ENCODE assay signal across 30 cellular contexts in the genomic region with DNA sequence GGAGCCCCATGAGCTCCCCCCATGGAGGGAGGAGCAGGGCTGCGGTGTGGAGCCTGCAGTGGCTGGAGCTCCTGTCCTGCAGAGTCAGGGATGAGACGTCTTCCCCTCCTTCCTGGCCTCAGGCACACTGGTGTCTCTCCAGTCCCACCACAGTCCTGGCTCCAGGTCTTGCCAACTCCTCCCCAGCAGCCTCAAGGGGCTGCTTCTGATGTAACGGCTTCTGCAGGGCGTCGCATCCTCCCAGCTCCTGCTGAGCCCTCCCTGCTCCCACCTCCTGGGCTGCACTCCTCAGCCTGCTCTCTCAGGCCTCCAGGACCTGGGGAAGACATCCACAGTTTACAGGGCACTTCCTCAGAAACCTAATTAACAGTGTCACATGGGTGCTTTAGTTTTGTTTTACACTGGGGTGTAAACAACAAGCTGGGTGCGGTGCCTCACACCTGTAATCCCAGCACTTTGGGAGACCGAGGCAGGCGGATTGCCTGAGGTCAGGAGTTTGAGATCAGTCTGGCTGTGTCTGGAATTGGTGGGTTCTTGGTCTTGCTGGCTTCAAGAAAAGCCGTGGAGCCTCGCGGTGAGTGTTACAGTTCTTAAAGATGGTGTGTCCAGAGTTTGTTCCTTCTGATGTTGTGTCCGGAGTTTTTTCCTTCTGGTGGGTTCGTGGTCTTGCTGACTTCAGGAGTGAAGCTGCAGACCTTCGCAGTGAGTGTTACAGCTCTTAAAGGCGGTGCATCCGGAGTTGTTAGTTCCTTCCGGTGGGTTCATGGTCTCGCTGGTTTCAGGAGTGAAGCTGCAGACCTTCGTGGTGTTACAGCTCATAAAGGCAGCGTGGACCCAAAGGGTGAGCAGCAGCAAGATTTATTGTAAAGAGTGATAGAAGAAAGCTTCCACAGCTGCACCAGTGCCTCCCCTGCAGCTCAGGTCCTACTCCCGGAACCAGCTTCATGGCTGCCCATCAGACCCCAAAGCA.
DNase-seq lines count a peak whose midpoint lies in the region; ATAC-seq, FAIRE-seq and TF ChIP-seq lines count a peak whose summit lies in the region.
"Had no signal": no experiment of that assay in that cellular context is flagged by ENCODE, and none has a peak within 500 bp of the region (broad histone marks: within the 10 kb centered on the region; RNA-seq: fewer than 3 reads in every experiment).

No MANE protein-coding gene starts in this region.

- intact Hi-C loops in kidney (cut with DNase I), result no loop called here

- H3K27ac ChIP-seq in kidney (ENCODE audit: low read depth in 2 of 2, low read length in 2 of 2), result no peak overlapping the region
- H3K27ac ChIP-seq: BLaER1 treated with 17β-estradiol and CSF1 and Interleukin-3, amounts not matched to agents 10 nM and 100 nM; dorsolateral prefrontal cortex; left ventricle myocardium inferior; ovary; SK-N-MC; transverse colon; WERI-Rb-1 had no signal

- peaks cover 0 to 4% of the 10 kb centered on the region in 2 donors for H3K9me3 ChIP-seq in kidney (ENCODE audit: control insufficient read depth in 1 of 2, low read length in 2 of 2)
- H3K9me3 ChIP-seq: ovary, transverse colon had no signal

- H3K9me3 Mint-ChIP-seq in stimulated activated effector memory CD8-positive, alpha-beta T cell treated with anti-CD3 and anti-CD28 coated beads, Interleukin-12 subunit alpha, Interleukin-12 subunit beta, amount 100 ng/mL, for 72 hours, result peaks cover 3% of the 10 kb centered on the region

- no peak for ATAC-seq in stimulated activated effector memory CD8-positive, alpha-beta T cell treated with anti-CD3 and anti-CD28 coated beads, Interleukin-12 subunit alpha, Interleukin-12 subunit beta, amount 100 ng/mL, for 72 hours
- no peak for ATAC-seq in HG03175 (IDR thresholded peaks at IDR 0.05; ENCODE audit: unreplicated experiment)

- no peaks in the 10 kb centered on the region for H3K36me3 Mint-ChIP-seq in stimulated activated effector memory CD8-positive, alpha-beta T cell treated with anti-CD3 and anti-CD28 coated beads, Interleukin-12 subunit alpha, Interleukin-12 subunit beta, amount 100 ng/mL, for 72 hours
- H3K36me3 Mint-ChIP-seq: mesothelial cell of epicardium had no signal

- no peak overlapping the region for H3K9ac ChIP-seq in kidney (ENCODE audit: low read length in 2 of 2)
- H3K9ac ChIP-seq: BLaER1 treated with 17β-estradiol and CSF1 and Interleukin-3, amounts not matched to agents 10 nM and 100 nM had no signal

- H3K4me3 ChIP-seq in NB4 (ENCODE audit: low read depth, low read length) (peak overlapping the region; percentile 28), kidney (ENCODE audit: low read length in 2 of 2) (no peak overlapping the region)
- H3K4me3 ChIP-seq: BLaER1 treated with 17β-estradiol and CSF1 and Interleukin-3, amounts not matched to agents 10 nM and 100 nM; dorsolateral prefrontal cortex; left ventricle myocardium inferior; ovary; SK-N-MC; smooth muscle cell; transverse colon had no signal

- TF ChIP-seq POLR2A in NB4 (IDR thresholded peaks at IDR 0.05; ENCODE audit: extremely low read depth, insufficient read length), result no peak

- H3K4me3 Mint-ChIP-seq in stimulated activated effector memory CD8-positive, alpha-beta T cell treated with anti-CD3 and anti-CD28 coated beads, Interleukin-12 subunit alpha, Interleukin-12 subunit beta, amount 100 ng/mL, for 72 hours, result peak overlapping the region; percentile 18
- H3K4me3 Mint-ChIP-seq: activated naive CD8-positive, alpha-beta T cell treated with anti-CD3 and anti-CD28 coated beads for 36 hours; mesothelial cell of epicardium had no signal

- peak; percentile 53 for DNase-seq in activated effector memory CD4-positive, alpha-beta T cell treated with anti-CD3 and anti-CD28 coated beads, Interleukin-2, amount 50 U/mL, for 16 hours
- DNase-seq in activated effector memory CD4-positive, alpha-beta T cell treated with Interleukin-2 at 50 U/mL for 16 hours, result no peak
- DNase-seq in NB4 (ENCODE audit: low read depth) (peak; percentile 75), kidney (peak; percentile 34), NCI-H1436 (lab: John Stamatoyannopoulos, UW) (no peak), NCI-H2029 (lab: John Stamatoyannopoulos, UW) (no peak)
- no peak for DNase-seq in stimulated activated effector memory CD8-positive, alpha-beta T cell treated with anti-CD3 and anti-CD28 coated beads, Interleukin-12 subunit alpha, Interleukin-12 subunit beta, amount 100 ng/mL, for 72 hours (ENCODE audit: low spot score in 2 of 2)
- DNase-seq: activated CD4-positive, alpha-beta T cell treated with anti-CD3 and anti-CD28 coated beads for 48 hours; activated naive CD8-positive, alpha-beta T cell treated with anti-CD3 and anti-CD28 coated beads for 36 hours; Calu3; DND-41; dorsolateral prefrontal cortex; hypothalamus; left ventricle myocardium inferior; naive B cell; NCI-H1105 treated with DMSO at 0.1 percent for 48 hours; NCI-H2081 treated with DMSO at 0.1 percent for 48 hours; NCI-H82; stimulated activated CD4-positive, alpha-beta T cell treated with anti-CD3 and anti-CD28 coated beads, Interleukin-2, amount 100 ng/mL, for 24 hours; transverse colon; WERI-Rb-1 had no signal

- no peak for FAIRE-seq in kidney (lab: Jason Lieb, UNC)
- FAIRE-seq: endothelial cell of umbilical vein, GM19239, H1 had no signal

- H3K36me3 ChIP-seq in kidney (ENCODE audit: control insufficient read depth in 1 of 2, insufficient read depth in 2 of 2, low read length in 2 of 2), result no peaks in the 10 kb centered on the region
- H3K36me3 ChIP-seq: BLaER1 treated with 17β-estradiol and CSF1 and Interleukin-3, amounts not matched to agents 10 nM and 100 nM; left ventricle myocardium inferior; ovary; transverse colon; WERI-Rb-1 had no signal

- no peaks in the 10 kb centered on the region for H3K4me1 Mint-ChIP-seq in stimulated activated effector memory CD8-positive, alpha-beta T cell treated with anti-CD3 and anti-CD28 coated beads, Interleukin-12 subunit alpha, Interleukin-12 subunit beta, amount 100 ng/mL, for 72 hours
- H3K4me1 Mint-ChIP-seq: activated naive CD8-positive, alpha-beta T cell treated with anti-CD3 and anti-CD28 coated beads for 36 hours; mesothelial cell of epicardium had no signal

- no peaks in the 10 kb centered on the region for H3K4me1 ChIP-seq in kidney (ENCODE audit: control insufficient read depth in 1 of 2, insufficient read depth in 1 of 2, low read depth in 1 of 2, low read length in 2 of 2)
- H3K4me1 ChIP-seq: BLaER1 treated with 17β-estradiol and CSF1 and Interleukin-3, amounts not matched to agents 10 nM and 100 nM; left ventricle myocardium inferior; transverse colon had no signal

- H3K27ac Mint-ChIP-seq in stimulated activated effector memory CD8-positive, alpha-beta T cell treated with anti-CD3 and anti-CD28 coated beads, Interleukin-12 subunit alpha, Interleukin-12 subunit beta, amount 100 ng/mL, for 72 hours, result no peak overlapping the region
- H3K27ac Mint-ChIP-seq: activated naive CD8-positive, alpha-beta T cell treated with anti-CD3 and anti-CD28 coated beads for 36 hours; mesothelial cell of epicardium; naive B cell had no signal

- TF ChIP-seq CTCF in NB4 (IDR thresholded peaks at IDR 0.05; ENCODE audit: low read depth, low read length) (no peak), kidney (IDR thresholded peaks at IDR 0.05; ENCODE audit: borderline replicate concordance, extremely low read depth, insufficient read depth) (no peak)

Comparison
In these comparisons a context has a peak if more than half of its experiments do, and no peak if none do; other contexts are left out.
1. DNase-seq: peak in activated effector memory CD4-positive, alpha-beta T cell treated with anti-CD3 and anti-CD28 coated beads, Interleukin-2, amount 50 U/mL, for 16 hours (single experiment), NB4 (single experiment) and kidney (single experiment); none in activated effector memory CD4-positive, alpha-beta T cell treated with Interleukin-2 at 50 U/mL for 16 hours (single experiment), stimulated activated effector memory CD8-positive, alpha-beta T cell treated with anti-CD3 and anti-CD28 coated beads, Interleukin-12 subunit alpha, Interleukin-12 subunit beta, amount 100 ng/mL, for 72 hours (0 of 2), NCI-H1436 (single experiment) and NCI-H2029 (single experiment).